Comparison of ENCODE assay signal across 8 cellular contexts in the genomic region with DNA sequence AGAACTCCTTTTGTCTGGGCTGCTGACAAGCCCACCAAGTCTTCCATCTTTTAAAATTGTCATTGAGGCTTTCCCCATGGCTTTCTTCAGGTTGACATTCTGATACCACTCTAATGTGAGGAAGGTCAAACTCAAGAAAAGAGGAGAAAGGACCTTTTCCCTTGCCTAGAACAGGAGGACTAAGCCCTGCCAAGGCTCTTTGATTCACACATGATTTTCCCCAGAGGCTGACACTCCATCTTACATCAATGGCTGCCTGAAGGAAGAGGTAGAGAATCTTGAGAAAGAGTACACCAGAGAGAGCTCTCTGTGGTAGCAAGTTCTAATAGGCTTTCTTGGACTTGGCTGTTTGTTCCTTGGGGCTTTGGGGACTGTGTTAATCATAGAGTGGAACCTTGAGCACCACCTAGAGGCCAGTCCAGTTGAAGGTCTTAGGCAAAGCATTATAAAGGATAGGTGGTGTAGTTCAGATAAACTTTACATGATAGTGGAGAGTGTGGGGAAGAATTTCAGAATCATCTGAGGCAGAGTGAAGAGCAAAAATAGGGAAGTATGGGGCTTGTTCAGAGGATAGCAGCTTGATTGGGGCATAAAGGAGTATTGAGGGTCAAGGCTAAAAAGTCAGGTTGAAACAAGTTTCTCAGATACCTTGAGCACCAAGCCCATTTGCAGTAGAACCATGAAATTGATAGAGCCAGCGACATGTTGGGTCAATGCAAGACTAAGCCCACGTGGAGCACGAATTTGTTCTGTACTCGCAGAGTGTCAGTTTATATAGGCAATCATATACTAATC. TPM values are rescaled to one million over a fixed set of nuclear protein-coding genes. Genes with fewer than 3 reads are reported as not detected.
DNase-seq lines count a peak whose midpoint lies in the region; ATAC-seq lines count a peak whose summit lies in the region.

No MANE protein-coding gene starts in this region.

- DNase-seq in DMS53 treated with DMSO at 0.1 percent for 48 hours (lab: John Stamatoyannopoulos, UW; ENCODE audit: unreplicated experiment) (peak; percentile 45), KBM-7 (peak; percentile 81), SKM-1 treated with dmso at 0.1 percent for 144 hours (lab: John Stamatoyannopoulos, UW; ENCODE audit: unreplicated experiment) (peak; percentile 53), right cardiac atrium (peak in 2 of 3 donors; percentile 57 to 83), smooth muscle cell of the brain vasculature (ENCODE audit: low read depth, low spot score) (peak; percentile 41)
- DNase-seq in activated naive CD8-positive, alpha-beta T cell treated with anti-CD3 and anti-CD28 coated beads, Interleukin-2, amount 50 U/mL, for 24 hours = peak; percentile 64

- H3K27ac ChIP-seq in right cardiac atrium (ENCODE audit: low read length) = no peak overlapping the region

- no peaks in the 10 kb centered on the region for H3K4me1 ChIP-seq in right cardiac atrium (ENCODE audit: control insufficient read depth, insufficient read depth, low read length)

- H3K9me3 Mint-ChIP-seq in activated naive CD8-positive, alpha-beta T cell treated with anti-CD3 and anti-CD28 coated beads, Interleukin-2, amount 50 U/mL, for 24 hours = no peaks in the 10 kb centered on the region

- H3K27me3 Mint-ChIP-seq in activated naive CD8-positive, alpha-beta T cell treated with anti-CD3 and anti-CD28 coated beads, Interleukin-2, amount 50 U/mL, for 24 hours = no peaks in the 10 kb centered on the region

- H3K4me3 Mint-ChIP-seq in activated naive CD8-positive, alpha-beta T cell treated with anti-CD3 and anti-CD28 coated beads, Interleukin-2, amount 50 U/mL, for 24 hours = no peak overlapping the region

- no peak overlapping the region for H3K4me3 ChIP-seq in right cardiac atrium (ENCODE audit: low read length)

- peaks cover 8% of the 10 kb centered on the region for H3K4me1 Mint-ChIP-seq in activated naive CD8-positive, alpha-beta T cell treated with anti-CD3 and anti-CD28 coated beads, Interleukin-2, amount 50 U/mL, for 24 hours

- in situ Hi-C loops in KBM-7 (cut with MboI; ENCODE audit: low pct_unique_long_range_greater_than_20kb, low sequenced_read_pairs) = loop anchor here (25.0 kb wide), 1 partner anchor 133 kb away; the partner anchor contains the start of gene GNPDA1

- no peak overlapping the region for H3K27ac Mint-ChIP-seq in activated naive CD8-positive, alpha-beta T cell treated with anti-CD3 and anti-CD28 coated beads, Interleukin-2, amount 50 U/mL, for 24 hours

- ATAC-seq in GM21390 (IDR thresholded peaks at IDR 0.05; ENCODE audit: unreplicated experiment) = peak; percentile 84
- peak; percentile 92 for ATAC-seq in activated naive CD8-positive, alpha-beta T cell treated with anti-CD3 and anti-CD28 coated beads, Interleukin-2, amount 50 U/mL, for 24 hours
- ATAC-seq in right cardiac atrium = peak; percentile 85 to 87
- no peak for ATAC-seq in HG02884 (IDR thresholded peaks at IDR 0.05; ENCODE audit: unreplicated experiment)

- no peaks in the 10 kb centered on the region for H3K9me3 ChIP-seq in right cardiac atrium (ENCODE audit: control insufficient read depth, low read length)

- H3K36me3 Mint-ChIP-seq in activated naive CD8-positive, alpha-beta T cell treated with anti-CD3 and anti-CD28 coated beads, Interleukin-2, amount 50 U/mL, for 24 hours (ENCODE audit: low read depth) = peaks cover 55% of the 10 kb centered on the region

- WGBS in right cardiac atrium = 79% methylated on average over 4 of the region's 4 CpGs

- H3K27me3 ChIP-seq in right cardiac atrium (ENCODE audit: control insufficient read depth, insufficient read depth) = no peaks in the 10 kb centered on the region

- intact Hi-C loops in right cardiac atrium (cut with DNase I) = loop anchor here in 2 of 4 donors (5.0 kb wide), 2 partner anchors 153 to 552 kb away; no protein-coding TSS in a partner anchor

RNA-seq across cellular contexts. Expression of gene NDFIP1, which starts 36.7 kb away (rescaled TPM):
- total RNA-seq in right cardiac atrium = 10 to 100 TPM; 67.9 to 74.5 (median 68.3) TPM
- polyA plus RNA-seq in right cardiac atrium = 51.6 TPM
